In genomic region chr3:149480326-149481017, GRCh38 we compare ENCODE assay signal across 9 cellular contexts. TPM values are rescaled to one million over a fixed set of nuclear protein-coding genes. Genes with fewer than 3 reads are reported as not detected.
DNase-seq lines count a peak whose midpoint lies in the region; ATAC-seq lines count a peak whose summit lies in the region.
"Had no signal": no experiment of that assay in that cellular context is flagged by ENCODE, and none has a peak within 500 bp of the region (broad histone marks: within the 10 kb centered on the region; RNA-seq: fewer than 3 reads in every experiment).

No MANE protein-coding gene starts in this region.

- no peaks in the 10 kb centered on the region for H3K9me3 Mint-ChIP-seq in activated T-cell treated with anti-CD3 and anti-CD28 coated beads, Interleukin-2, amount 50 U/mL, for 24 hours
- H3K9me3 Mint-ChIP-seq in central memory CD8-positive, alpha-beta T cell = no peaks in the 10 kb centered on the region
- H3K9me3 Mint-ChIP-seq: naive B cell had no signal

- H3K27me3 Mint-ChIP-seq in activated T-cell treated with anti-CD3 and anti-CD28 coated beads, Interleukin-2, amount 50 U/mL, for 24 hours = peaks cover 10% of the 10 kb centered on the region
- H3K27me3 Mint-ChIP-seq in central memory CD8-positive, alpha-beta T cell = peaks cover 45% of the 10 kb centered on the region
- H3K27me3 Mint-ChIP-seq: naive B cell had no signal

- intact Hi-C loops in left colon (cut with DNase I, micrococcal nuclease) = no loop called here

- DNase-seq in activated T-cell treated with anti-CD3 and anti-CD28 coated beads, Interleukin-2, amount 50 U/mL, for 24 hours = peak; percentile 43
- DNase-seq in activated T-cell treated with anti-CD3 and anti-CD28 coated beads for 4 hours = no peak
- peak; percentile 92 for DNase-seq in HCEC 1CT
- DNase-seq in LHCN-M2 (ENCODE audit: low read depth) = peak; percentile 92
- DNase-seq in SJCRH30 = peak; percentile 80 to 89
- DNase-seq in central memory CD8-positive, alpha-beta T cell (ENCODE audit: low spot score in 2 of 2) = no peak
- DNase-seq in left colon = peak; percentile 60 to 79
- peak; percentile 13 for DNase-seq in stimulated activated CD4-positive, alpha-beta T cell treated with anti-CD3 and anti-CD28 coated beads, Interleukin-4, amount 100 ng/mL, for 24 hours
- DNase-seq: naive B cell had no signal

- peak; percentile 32 for ATAC-seq in central memory CD8-positive, alpha-beta T cell (replicated peaks; ENCODE audit: extremely low read depth, poor library complexity, severe bottlenecking)
- peak; percentile 97 for ATAC-seq in left colon

- no peaks in the 10 kb centered on the region for H3K36me3 ChIP-seq in SJCRH30

- no peaks in the 10 kb centered on the region for H3K27me3 ChIP-seq in SJCRH30

- peaks cover 18% of the 10 kb centered on the region for H3K4me1 ChIP-seq in SJCRH30

- H3K4me3 ChIP-seq in SJCRH30 = no peak overlapping the region

- H3K27ac Mint-ChIP-seq in activated T-cell treated with anti-CD3 and anti-CD28 coated beads, Interleukin-2, amount 50 U/mL, for 24 hours = no peak overlapping the region
- H3K27ac Mint-ChIP-seq in central memory CD8-positive, alpha-beta T cell (ENCODE audit: low read depth) = no peak overlapping the region

- H3K36me3 Mint-ChIP-seq in activated T-cell treated with anti-CD3 and anti-CD28 coated beads, Interleukin-2, amount 50 U/mL, for 24 hours (ENCODE audit: low read depth) = no peaks in the 10 kb centered on the region
- H3K36me3 Mint-ChIP-seq in central memory CD8-positive, alpha-beta T cell (ENCODE audit: insufficient read depth) = no peaks in the 10 kb centered on the region
- H3K36me3 Mint-ChIP-seq: naive B cell had no signal

- H3K27ac ChIP-seq in SJCRH30 = no peak overlapping the region

- H3K4me3 Mint-ChIP-seq in activated T-cell treated with anti-CD3 and anti-CD28 coated beads, Interleukin-2, amount 50 U/mL, for 24 hours = no peak overlapping the region
- no peak overlapping the region for H3K4me3 Mint-ChIP-seq in central memory CD8-positive, alpha-beta T cell
- H3K4me3 Mint-ChIP-seq: naive B cell had no signal

- no peaks in the 10 kb centered on the region for H3K4me1 Mint-ChIP-seq in activated T-cell treated with anti-CD3 and anti-CD28 coated beads, Interleukin-2, amount 50 U/mL, for 24 hours (ENCODE audit: low read depth)
- no peaks in the 10 kb centered on the region for H3K4me1 Mint-ChIP-seq in central memory CD8-positive, alpha-beta T cell
- H3K4me1 Mint-ChIP-seq: naive B cell had no signal

- H3K9me3 ChIP-seq in SJCRH30 (replicated peaks) = no peaks in the 10 kb centered on the region

RNA-seq across cellular contexts. Expression of gene TM4SF4, which starts 6.0 kb away (rescaled TPM):
- total RNA-seq in LHCN-M2 (2014; rRNA removed) (0.17 and 0.96 TPM in 2 replicates), left colon (under 1 TPM in 1 of 2 donors, not detected in 1; 0.70 TPM)
- 0.28 TPM for polyA plus RNA-seq in LHCN-M2 (2012)
- not detected in 2 replicates for total RNA-seq in SJCRH30 (2014; rRNA removed; shearing (Covaris generic))

Comparison
In these comparisons a context has a peak if more than half of its experiments do, and no peak if none do; other contexts are left out.
1. DNase-seq: peak in activated T-cell treated with anti-CD3 and anti-CD28 coated beads, Interleukin-2, amount 50 U/mL, for 24 hours (single experiment), HCEC 1CT (single experiment), LHCN-M2 (single experiment), SJCRH30 (2 of 2), left colon (2 of 2) and stimulated activated CD4-positive, alpha-beta T cell treated with anti-CD3 and anti-CD28 coated beads, Interleukin-4, amount 100 ng/mL, for 24 hours (single experiment); none in activated T-cell treated with anti-CD3 and anti-CD28 coated beads for 4 hours (single experiment) and central memory CD8-positive, alpha-beta T cell (0 of 2).